16 cellular contexts compared by ENCODE assay signal in genomic region chr22:33909075-33909458, GRCh38. TPM values are rescaled to one million over a fixed set of nuclear protein-coding genes. Genes with fewer than 3 reads are reported as not detected.
DNase-seq lines count a peak whose midpoint lies in the region; ATAC-seq, FAIRE-seq and TF ChIP-seq lines count a peak whose summit lies in the region.
"Had no signal": no experiment of that assay in that cellular context is flagged by ENCODE, and none has a peak within 500 bp of the region (broad histone marks: within the 10 kb centered on the region; RNA-seq: fewer than 3 reads in every experiment).

No MANE protein-coding gene starts in this region.

- no peak overlapping the region for H3K18ac ChIP-seq in mesenchymal stem cell (ENCODE audit: low read depth in 1 of 2, low read length in 2 of 2)

- no peak overlapping the region for H3K9ac ChIP-seq in fibroblast of lung (ENCODE audit: insufficient read depth, low read length)
- H3K9ac ChIP-seq in mesenchymal stem cell (ENCODE audit: low read length), result no peak overlapping the region

- no peak for TF ChIP-seq POLR2A in H54 (IDR thresholded peaks at IDR 0.05; ENCODE audit: low read depth, low read length)
- TF ChIP-seq POLR2A in transverse colon (IDR thresholded peaks at IDR 0.05), result no peak

- no peak overlapping the region for H2BK5ac ChIP-seq in mesenchymal stem cell (ENCODE audit: low read depth, low read length, poor library complexity, severe bottlenecking)

- TF ChIP-seq CTCF in fibroblast of lung (conservative IDR thresholded peaks at IDR 0.05 in 1 of 2, IDR thresholded peaks at IDR 0.05 in 1 of 2; ENCODE audit: low read depth in 1 of 2, low read length in 2 of 2) (no peak), transverse colon (IDR thresholded peaks at IDR 0.05) (no peak)

- no peak overlapping the region for H2BK15ac ChIP-seq in mesenchymal stem cell (ENCODE audit: low read depth, poor library complexity, severe bottlenecking)

- FAIRE-seq in H54 (lab: Jason Lieb, UNC), result peak; percentile 55

- no peak overlapping the region for H2BK12ac ChIP-seq in mesenchymal stem cell (ENCODE audit: low read length in 2 of 2)

- no peaks in the 10 kb centered on the region for H3K4me1 ChIP-seq in fibroblast of lung (ENCODE audit: control insufficient read depth, extremely low read depth, insufficient read depth, low read length)
- peaks cover 2% of the 10 kb centered on the region for H3K4me1 ChIP-seq in mesenchymal stem cell (ENCODE audit: control insufficient read depth, insufficient read depth, low read depth, low read length)
- peaks cover 11 to 31% (median 13%) of the 10 kb centered on the region in 4 donors for H3K4me1 ChIP-seq in transverse colon

- H2AK5ac ChIP-seq in mesenchymal stem cell (ENCODE audit: low read length, severe bottlenecking), result no peak overlapping the region

- no peak overlapping the region for H4K91ac ChIP-seq in mesenchymal stem cell (ENCODE audit: low read length)

- H3K9me3 ChIP-seq in fibroblast of lung (ENCODE audit: control insufficient read depth, insufficient read depth, low read depth, low read length), result no peaks in the 10 kb centered on the region
- no peaks in the 10 kb centered on the region for H3K9me3 ChIP-seq in mesenchymal stem cell (ENCODE audit: control insufficient read depth, low read length)
- H3K9me3 ChIP-seq in transverse colon, result no peaks in the 10 kb centered on the region

- H3K79me1 ChIP-seq in mesenchymal stem cell (replicated peaks; ENCODE audit: low read length, poor library complexity, severe bottlenecking), result peaks cover 6% of the 10 kb centered on the region

- H2AFZ ChIP-seq in fibroblast of lung (ENCODE audit: low read length) (no peak overlapping the region), mesenchymal stem cell (ENCODE audit: low read depth, low read length) (no peak overlapping the region)

- H3K36me3 ChIP-seq in fibroblast of lung (ENCODE audit: control insufficient read depth, insufficient read depth, low read length), result no peaks in the 10 kb centered on the region
- H3K36me3 ChIP-seq in mesenchymal stem cell (ENCODE audit: control insufficient read depth in 1 of 2, insufficient read depth in 2 of 2, low read depth in 1 of 2, low read length in 2 of 2), result peaks cover 0 to 8% of the 10 kb centered on the region in 2 experiments
- H3K36me3 ChIP-seq in transverse colon, result no peaks in the 10 kb centered on the region

- H3K79me2 ChIP-seq in fibroblast of lung (ENCODE audit: control insufficient read depth, insufficient read depth, low read length), result no peaks in the 10 kb centered on the region

- WGBS in mesenchymal stem cell, result 78% methylated on average over 6 of the region's 6 CpGs
- 56 to 70% methylated on average over 2 to 6 of the region's 6 CpGs for WGBS in transverse colon (ENCODE audit: low coverage in 1 of 2), 2 donors

- no peak overlapping the region for H3K23ac ChIP-seq in mesenchymal stem cell (ENCODE audit: low read length in 2 of 2)

- H3K4ac ChIP-seq in mesenchymal stem cell (ENCODE audit: low read depth in 1 of 2, low read length in 2 of 2), result no peak overlapping the region

- no peaks in the 10 kb centered on the region for H4K20me1 ChIP-seq in fibroblast of lung (ENCODE audit: control insufficient read depth, extremely low read depth, insufficient read depth, low read length)

- H4K8ac ChIP-seq in mesenchymal stem cell (ENCODE audit: low read length), result no peak overlapping the region

- H3K4me2 ChIP-seq in fibroblast of lung (ENCODE audit: extremely low read depth, insufficient read depth, low read length), result peak overlapping the region; percentile 38
- no peak overlapping the region for H3K4me2 ChIP-seq in mesenchymal stem cell (ENCODE audit: low read length, poor library complexity, severe bottlenecking)

- intact Hi-C loops in transverse colon (cut with DNase I; ENCODE audit: low total_unique reads), result no loop called here

- no peak overlapping the region for H2BK120ac ChIP-seq in mesenchymal stem cell (ENCODE audit: low read depth, low read length)

- H3K27ac ChIP-seq in fibroblast of lung (ENCODE audit: insufficient read depth, low read length) (no peak overlapping the region), mesenchymal stem cell (ENCODE audit: low read length, poor library complexity, severe bottlenecking) (no peak overlapping the region), transverse colon (peak overlapping the region; percentile 67 to 81 (median 74))

- no peak for DNase-seq in H54 (ENCODE audit: insufficient read length, low spot score)
- peak; percentile 70 to 84 for DNase-seq in fibroblast of lung (ENCODE audit: low read depth in 2 of 2)
- peak; percentile 56 for DNase-seq in mesenchymal stem cell
- DNase-seq in transverse colon, result peak; percentile 19
- DNase-seq in NCI-H1930 (lab: John Stamatoyannopoulos, UW), result no peak
- DNase-seq in activated CD4-positive, alpha-beta T cell treated with anti-CD3 and anti-CD28 coated beads for 48 hours, result no peak
- DNase-seq in foreskin melanocyte, result no peak
- DNase-seq: activated naive CD4-positive, alpha-beta T cell treated with anti-CD3 and anti-CD28 coated beads, Interleukin-2, amount 50 U/mL, for 16 hours; CD8-positive, alpha-beta T cell; dorsolateral prefrontal cortex; KG1; NCI-H2029; nucleus accumbens; stimulated activated CD4-positive, alpha-beta T cell treated with anti-CD3 and anti-CD28 coated beads, Interleukin-2, amount 100 ng/mL, for 24 hours; stimulated activated naive B cell treated with anti-CD40 and anti-IgM and Interleukin-4, amounts not matched to agents 10 μg/mL and 1 μg/mL and 100 μg/mL, for 72 hours had no signal

- H3K14ac ChIP-seq in mesenchymal stem cell (ENCODE audit: low read length in 2 of 2), result no peak overlapping the region

- in situ Hi-C loops in transverse colon (cut with MboI; ENCODE audit: low pct_ligation_motif_present in 1 of 4, low pct_unique_long_range_greater_than_20kb in 1 of 4, low sequenced_read_pairs in 3 of 4), result loop anchor here in 1 of 4 donors (25.0 kb wide), 1 partner anchor 597 kb away; no protein-coding TSS in a partner anchor

- H3K27me3 ChIP-seq in fibroblast of lung (ENCODE audit: control insufficient read depth, insufficient read depth, low read length), result no peaks in the 10 kb centered on the region
- no peaks in the 10 kb centered on the region for H3K27me3 ChIP-seq in mesenchymal stem cell (ENCODE audit: control insufficient read depth in 1 of 2, insufficient read depth in 1 of 2, low read length in 2 of 2)
- H3K27me3 ChIP-seq in transverse colon, result no peaks in the 10 kb centered on the region
- H3K27me3 ChIP-seq: dorsolateral prefrontal cortex had no signal

- no peak for ATAC-seq in HG03045 (IDR thresholded peaks at IDR 0.05; ENCODE audit: unreplicated experiment)
- ATAC-seq: CD8-positive, alpha-beta T cell; stimulated activated naive B cell treated with anti-CD40 and anti-IgM and Interleukin-4, amounts not matched to agents 10 μg/mL and 1 μg/mL and 100 μg/mL, for 72 hours had no signal

- no peak overlapping the region for H3K4me3 ChIP-seq in fibroblast of lung (replicated peaks in 1 of 4; ENCODE audit: control extremely low read depth in 1 of 4, insufficient read depth in 1 of 4, low read depth in 3 of 4, low read length in 4 of 4)
- no peak overlapping the region for H3K4me3 ChIP-seq in mesenchymal stem cell (ENCODE audit: insufficient read depth in 1 of 2, low read depth in 1 of 2, low read length in 2 of 2)
- H3K4me3 ChIP-seq in transverse colon, result no peak overlapping the region
- H3K4me3 ChIP-seq: dorsolateral prefrontal cortex had no signal

- TF ChIP-seq EP300 in transverse colon (IDR thresholded peaks at IDR 0.05; ENCODE audit: low read depth), result no peak

RNA-seq across cellular contexts. Expression of gene LARGE1, which starts 11.2 kb away (rescaled TPM):
- total RNA-seq in fibroblast of lung, result 15.2 and 19.2 TPM in 2 replicates
- polyA plus RNA-seq in fibroblast of lung, result 13.6 and 14.1 TPM in 2 replicates
- polyA plus RNA-seq in fibroblast of lung (2012), result 11.6 and 11.7 TPM in 2 replicates
- polyA minus RNA-seq in fibroblast of lung (ENCODE audit: low replicate concordance), result 33.7 and 72.6 TPM in 2 replicates
- 19.1 TPM for polyA plus RNA-seq in mesenchymal stem cell (2013, experiment 1 of 2)
- polyA plus RNA-seq in mesenchymal stem cell (2013, experiment 2 of 2), result 18.2 TPM
- total RNA-seq in transverse colon, result 100 to 1,000 TPM in 2 of 4 donors, 10 to 100 TPM in 2; 46.5 to 304 (median 80.5) TPM

Comparison
In these comparisons a context has a peak if more than half of its experiments do, and no peak if none do; other contexts are left out.
1. DNase-seq: peak in fibroblast of lung (2 of 2), mesenchymal stem cell (single experiment) and transverse colon (single experiment); none in H54 (single experiment), NCI-H1930 (0 of 2), activated CD4-positive, alpha-beta T cell treated with anti-CD3 and anti-CD28 coated beads for 48 hours (single experiment) and foreskin melanocyte (single experiment).
2. H3K27ac ChIP-seq: peak in transverse colon (4 of 4); none in fibroblast of lung (single experiment) and mesenchymal stem cell (single experiment).